Comparison of ENCODE assay signal across 1 cellular context in genomic region chr2:69100220-69100723, GRCh38.
TF ChIP-seq lines count a peak whose summit lies in the region.

No MANE protein-coding gene starts in this region.

TF ChIP-seq in WTC11, 78 proteins besides CTCF, POLR2A, EP300 and RAD21 (continued from another document):
- no peak for TF ChIP-seq AFF4 (CRISPR knock-in tag; IDR thresholded peaks at IDR 0.05; ENCODE audit: borderline replicate concordance)
- no peak for TF ChIP-seq JAZF1 (CRISPR knock-in tag; IDR thresholded peaks at IDR 0.05)
- no peak for TF ChIP-seq ZNF512 (CRISPR knock-in tag; IDR thresholded peaks at IDR 0.05; ENCODE audit: borderline replicate concordance)
- no peak for TF ChIP-seq ZNF425 (CRISPR knock-in tag; conservative IDR thresholded peaks at IDR 0.05)
- no peak for TF ChIP-seq ZMAT4 (CRISPR knock-in tag; IDR thresholded peaks at IDR 0.05)
- no peak for TF ChIP-seq CREB1 (CRISPR knock-in tag; IDR thresholded peaks at IDR 0.05)
- no peak for TF ChIP-seq AR (CRISPR knock-in tag; IDR thresholded peaks at IDR 0.05)
- TF ChIP-seq ZNF281 (CRISPR knock-in tag; IDR thresholded peaks at IDR 0.05) = no peak
- TF ChIP-seq SMAD3 (CRISPR knock-in tag; IDR thresholded peaks at IDR 0.05; ENCODE audit: borderline replicate concordance) = no peak
TF ChIP-seq in WTC11: peak in this region for 0.
